In genomic region chr13:36981156-36981743, GRCh38 we compare ENCODE assay signal across 8 cellular contexts. TPM values are rescaled to one million over a fixed set of nuclear protein-coding genes. Genes with fewer than 3 reads are reported as not detected.
DNase-seq lines count a peak whose midpoint lies in the region; ATAC-seq and TF ChIP-seq lines count a peak whose summit lies in the region.

No MANE protein-coding gene starts in this region.

- intact Hi-C loops in activated B cell treated with CpG ODN at 0.5 μM for 24 hours (cut with micrococcal nuclease): loop anchor here (1.0 to 5.0 kb wide), 6 partner anchors 123 to 698 kb away; partner anchors contain the start of gene SPART

- POLR2A ChIA-PET in activated B cell treated with CpG ODN at 0.5 μM for 24 hours (lab: Charles Lee): interaction anchor here (0.7 kb wide), 1 partner anchor 19 kb away, joined by 5 read pairs; no protein-coding TSS in a partner anchor

- H3K4me3 Mint-ChIP-seq in activated B cell treated with CpG ODN at 0.5 μM for 24 hours: no peak overlapping the region
- H3K4me3 Mint-ChIP-seq in stimulated activated memory B cell treated with anti-CD40 and anti-IgM and Interleukin-4, amounts not matched to agents 10 μg/mL and 1 μg/mL and 100 μg/mL, for 72 hours: no peak overlapping the region

- DNase-seq in Ammon's horn (ENCODE audit: low spot score) (peak; percentile 47), NB4 (ENCODE audit: low read depth) (peak; percentile 66), activated B cell treated with CpG ODN at 0.5 μM for 24 hours (no peak), kidney epithelial cell (ENCODE audit: low read depth) (no peak), mesenteric fat pad (ENCODE audit: low spot score) (no peak)

- H3K36me3 ChIP-seq in kidney epithelial cell (ENCODE audit: control insufficient read depth, insufficient read depth, low read length): no peaks in the 10 kb centered on the region

- H3K27me3 Mint-ChIP-seq in activated B cell treated with CpG ODN at 0.5 μM for 24 hours: no peaks in the 10 kb centered on the region
- H3K27me3 Mint-ChIP-seq in stimulated activated memory B cell treated with anti-CD40 and anti-IgM and Interleukin-4, amounts not matched to agents 10 μg/mL and 1 μg/mL and 100 μg/mL, for 72 hours: no peaks in the 10 kb centered on the region

- no peak for TF ChIP-seq POLR2A in NB4 (IDR thresholded peaks at IDR 0.05; ENCODE audit: extremely low read depth, insufficient read length)

- peaks cover 50% of the 10 kb centered on the region for H3K36me3 Mint-ChIP-seq in activated B cell treated with CpG ODN at 0.5 μM for 24 hours (ENCODE audit: low read depth)
- peaks cover 15% of the 10 kb centered on the region for H3K36me3 Mint-ChIP-seq in stimulated activated memory B cell treated with anti-CD40 and anti-IgM and Interleukin-4, amounts not matched to agents 10 μg/mL and 1 μg/mL and 100 μg/mL, for 72 hours

- ATAC-seq in GM18519 (IDR thresholded peaks at IDR 0.05; ENCODE audit: low FRiP score, unreplicated experiment) (peak; percentile 74), activated B cell treated with CpG ODN at 0.5 μM for 24 hours (ENCODE audit: low read depth) (peak; percentile 34), GM21447 (IDR thresholded peaks at IDR 0.05; ENCODE audit: unreplicated experiment) (no peak)
- ATAC-seq in stimulated activated memory B cell treated with anti-CD40 and anti-IgM and Interleukin-4, amounts not matched to agents 10 μg/mL and 1 μg/mL and 100 μg/mL, for 72 hours: no peak

- H3K9me3 Mint-ChIP-seq in activated B cell treated with CpG ODN at 0.5 μM for 24 hours: no peaks in the 10 kb centered on the region
- H3K9me3 Mint-ChIP-seq in stimulated activated memory B cell treated with anti-CD40 and anti-IgM and Interleukin-4, amounts not matched to agents 10 μg/mL and 1 μg/mL and 100 μg/mL, for 72 hours: no peaks in the 10 kb centered on the region

- H3K27ac Mint-ChIP-seq in activated B cell treated with CpG ODN at 0.5 μM for 24 hours: no peak overlapping the region
- H3K27ac Mint-ChIP-seq in stimulated activated memory B cell treated with anti-CD40 and anti-IgM and Interleukin-4, amounts not matched to agents 10 μg/mL and 1 μg/mL and 100 μg/mL, for 72 hours: no peak overlapping the region

- TF ChIP-seq CTCF in NB4 (IDR thresholded peaks at IDR 0.05; ENCODE audit: low read depth, low read length) (peak; percentile 10), activated B cell treated with CpG ODN at 0.5 μM for 24 hours (IDR thresholded peaks at IDR 0.05) (no peak), kidney epithelial cell (IDR thresholded peaks at IDR 0.05; ENCODE audit: insufficient read depth, low read length, poor library complexity, severe bottlenecking) (peak; percentile 34)

- H3K4me3 ChIP-seq in NB4 (ENCODE audit: low read depth, low read length) (no peak overlapping the region), kidney epithelial cell (ENCODE audit: low read depth, low read length) (no peak overlapping the region)

- no peaks in the 10 kb centered on the region for H3K27me3 ChIP-seq in kidney epithelial cell (ENCODE audit: control insufficient read depth, insufficient read depth, low read length)

- CTCF ChIA-PET in activated B cell treated with CpG ODN at 0.5 μM for 24 hours (lab: Charles Lee): interaction anchor here (0.5 to 2.9 kb wide), 10 partner anchors 10 to 698 kb away, joined by 3 to 30 read pairs (median 5); no protein-coding TSS in a partner anchor

- no peaks in the 10 kb centered on the region for H3K4me1 Mint-ChIP-seq in activated B cell treated with CpG ODN at 0.5 μM for 24 hours
- H3K4me1 Mint-ChIP-seq in stimulated activated memory B cell treated with anti-CD40 and anti-IgM and Interleukin-4, amounts not matched to agents 10 μg/mL and 1 μg/mL and 100 μg/mL, for 72 hours: no peaks in the 10 kb centered on the region

RNA-seq across cellular contexts. Expression of gene ALG5, which starts 17.9 kb away (rescaled TPM):
- 24.0 and 25.8 TPM in 2 replicates for total RNA-seq in activated B cell treated with CpG ODN at 0.5 μM for 24 hours
- 28.8 and 32.0 TPM in 2 replicates for total RNA-seq in kidney epithelial cell
- total RNA-seq in mesenteric fat pad: 44.0 TPM

RNA-seq across cellular contexts. Expression of gene EXOSC8, which starts 19.3 kb away (rescaled TPM):
- total RNA-seq in activated B cell treated with CpG ODN at 0.5 μM for 24 hours (57.7 and 61.8 TPM in 2 replicates), kidney epithelial cell (48.4 and 55.7 TPM in 2 replicates), mesenteric fat pad (24.5 TPM)

Comparison
In these comparisons a context has a peak if more than half of its experiments do, and no peak if none do; other contexts are left out.
1. DNase-seq: peak in Ammon's horn (single experiment) and NB4 (single experiment); none in activated B cell treated with CpG ODN at 0.5 μM for 24 hours (single experiment), kidney epithelial cell (single experiment) and mesenteric fat pad (single experiment).
2. ATAC-seq: peak in GM18519 (single experiment) and activated B cell treated with CpG ODN at 0.5 μM for 24 hours (single experiment); none in GM21447 (single experiment) and stimulated activated memory B cell treated with anti-CD40 and anti-IgM and Interleukin-4, amounts not matched to agents 10 μg/mL and 1 μg/mL and 100 μg/mL, for 72 hours (single experiment).